Comparison of ENCODE assay signal across 8 cellular contexts in genomic region chr12:64781374-64782029, GRCh38. TPM values are rescaled to one million over a fixed set of nuclear protein-coding genes. Genes with fewer than 3 reads are reported as not detected.
DNase-seq lines count a peak whose midpoint lies in the region; ATAC-seq and TF ChIP-seq lines count a peak whose summit lies in the region.

No MANE protein-coding gene starts in this region.

- H3K4me1 Mint-ChIP-seq in GM23338 (peaks cover 13% of the 10 kb centered on the region), glutamatergic neuron (ENCODE audit: low read depth, unreplicated experiment) (peaks cover 10% of the 10 kb centered on the region)

- ATAC-seq in GM23338 (peak; percentile 59), PC-3 (peak; percentile 54), HG02973 (IDR thresholded peaks at IDR 0.05; ENCODE audit: unreplicated experiment) (no peak), HG03571 (IDR thresholded peaks at IDR 0.05; ENCODE audit: unreplicated experiment) (no peak), HG03520 (IDR thresholded peaks at IDR 0.05; ENCODE audit: unreplicated experiment) (no peak)

- H3K79me2 ChIP-seq in GM23338 (replicated peaks; ENCODE audit: insufficient read depth) (no peaks in the 10 kb centered on the region), PC-3 (ENCODE audit: low read length) (peaks cover 40% of the 10 kb centered on the region)

- H3F3A ChIP-seq in GM23338 (replicated peaks; ENCODE audit: low read depth) (peaks cover 8% of the 10 kb centered on the region), PC-3 (ENCODE audit: low read length, unreplicated experiment) (no peaks in the 10 kb centered on the region)

- H3K9me3 Mint-ChIP-seq in GM23338 (no peaks in the 10 kb centered on the region), glutamatergic neuron (ENCODE audit: unreplicated experiment) (peaks cover 10% of the 10 kb centered on the region)

- H3K27me3 Mint-ChIP-seq in GM23338 (ENCODE audit: insufficient read depth, low read depth, poor library complexity) (peaks cover 31% of the 10 kb centered on the region), glutamatergic neuron (ENCODE audit: unreplicated experiment) (peaks cover 6% of the 10 kb centered on the region)

- H3K9me2 ChIP-seq in GM23338 (ENCODE audit: insufficient read depth) (no peaks in the 10 kb centered on the region), PC-3 (replicated peaks; ENCODE audit: low read length) (no peaks in the 10 kb centered on the region)

- intact Hi-C loops in PC-3 (cut with micrococcal nuclease), result no loop called here
- intact Hi-C loops in posterior vena cava (cut with DNase I), result no loop called here

- BruUV-seq in PC-3 (replicated peaks; lab: Mats Ljungman, UMichigan), result no TSS peak

- TF ChIP-seq CTCF in GM23338 (conservative IDR thresholded peaks at IDR 0.05; ENCODE audit: low read depth in 2 of 2), result peak in 1 of 2 experiments; percentile 20; a peak in 1 of 4 replicates
- TF ChIP-seq CTCF in PC-3 (conservative IDR thresholded peaks at IDR 0.05; ENCODE audit: low read depth, low read length), result peak; percentile 45; the same call in 1 of the 2 replicates
- no peak for TF ChIP-seq CTCF in glutamatergic neuron (IDR thresholded peaks at IDR 0.05; ENCODE audit: partially characterized antibody, unreplicated experiment)

- H4K20me1 ChIP-seq in GM23338 (replicated peaks; ENCODE audit: insufficient read depth) (no peaks in the 10 kb centered on the region; the same call in 1 of the 2 replicates), PC-3 (ENCODE audit: low read length) (no peaks in the 10 kb centered on the region)

- H3K9ac ChIP-seq in PC-3 (ENCODE audit: low read length), result peak overlapping the region; percentile 55

- H3K36me3 ChIP-seq in GM23338 (ENCODE audit: insufficient read depth) (no peaks in the 10 kb centered on the region), PC-3 (ENCODE audit: low read depth, low read length) (no peaks in the 10 kb centered on the region)

- H3K36me3 Mint-ChIP-seq in GM23338 (ENCODE audit: low read depth) (no peaks in the 10 kb centered on the region; the same call in 2 of the 3 replicates), glutamatergic neuron (ENCODE audit: unreplicated experiment) (no peaks in the 10 kb centered on the region)

- H2AFZ ChIP-seq in GM23338 (peak overlapping the region; percentile 99), PC-3 (ENCODE audit: low read length) (peak overlapping the region; percentile 90)

- POLR2A ChIA-PET in PC-3 (lab: Charles Lee; ENCODE audit: unreplicated experiment), result interaction anchor here (0.6 kb wide), 1 partner anchor 174 kb away, joined by 7 read pairs; no protein-coding TSS in a partner anchor

- CTCF ChIA-PET in PC-3 (lab: Charles Lee), result interaction anchor here (0.7 to 2.3 kb wide), 2 partner anchors 15 to 42 kb away, joined by 7 to 10 read pairs; no protein-coding TSS in a partner anchor

- H3K4me2 ChIP-seq in GM23338 (peak overlapping the region; percentile 95), PC-3 (ENCODE audit: low read length) (peak overlapping the region; percentile 91)

- H3K4me1 ChIP-seq in GM23338 (ENCODE audit: insufficient read depth), result peaks cover 16% of the 10 kb centered on the region
- peaks cover 17% of the 10 kb centered on the region for H3K4me1 ChIP-seq in PC-3 (ENCODE audit: insufficient read depth, low read length)

- no peak overlapping the region for H3K27ac ChIP-seq in GM23338 (ENCODE audit: low read depth)
- no peak overlapping the region for H3K27ac ChIP-seq in PC-3 (ENCODE audit: low read length)

- peak overlapping the region; percentile 70 for H3K4me3 ChIP-seq in GM23338
- peak overlapping the region; percentile 89 for H3K4me3 ChIP-seq in PC-3 (ENCODE audit: low read length)

- DNase-seq in COR-L47 (lab: John Stamatoyannopoulos, UW) (peak; percentile 46), GM23338 (ENCODE audit: low spot score) (peak; percentile 53), PC-3 (peak; percentile 53), glutamatergic neuron (peak; percentile 18), posterior vena cava (ENCODE audit: low spot score) (peak; percentile 50)

- no peaks in the 10 kb centered on the region for H3K9me3 ChIP-seq in PC-3 (ENCODE audit: low read length)

- H3K4me3 Mint-ChIP-seq in GM23338 (peak overlapping the region; percentile 81), glutamatergic neuron (ENCODE audit: unreplicated experiment) (peak overlapping the region; percentile 89)

- H3K27ac Mint-ChIP-seq in GM23338 (no peak overlapping the region), glutamatergic neuron (ENCODE audit: unreplicated experiment) (peak overlapping the region; percentile 71)

- H3K27me3 ChIP-seq in GM23338 (ENCODE audit: insufficient read depth) (peaks cover 52% of the 10 kb centered on the region), PC-3 (ENCODE audit: low read length) (no peaks in the 10 kb centered on the region)

TF ChIP-seq in GM23338, 12 proteins besides CTCF, POLR2A, EP300 and RAD21:
- TF ChIP-seq EZH2 (IDR thresholded peaks at IDR 0.05; ENCODE audit: low read depth, unreplicated experiment), result peak; percentile 7
- TF ChIP-seq JUNB (IDR thresholded peaks at IDR 0.05; ENCODE audit: unreplicated experiment), result no peak
- no peak for TF ChIP-seq STAT1 (IDR thresholded peaks at IDR 0.05; ENCODE audit: unreplicated experiment)

RNA-seq across cellular contexts. Expression of gene GNS, which starts 22.3 kb away (rescaled TPM):
- total RNA-seq in GM23338 (2014; rRNA removed; shearing (Covaris generic)), result 33.7 and 34.9 TPM in 2 replicates
- polyA plus RNA-seq in GM23338 (2016; fragmentation: Nextera tagmentation; extraction: Ambion mirVana), result 9.9 and 12.3 TPM in 2 replicates
- total RNA-seq in PC-3 (2014; rRNA removed) (55.1 TPM in 2 replicates), glutamatergic neuron (ENCODE audit: unreplicated experiment) (145 TPM), posterior vena cava (100 to 1,000 TPM; 102 to 144 TPM)

RNA-seq across cellular contexts. Expression of gene TBC1D30, which starts 42.9 kb away (rescaled TPM):
- 7.1 and 9.6 TPM in 2 replicates for total RNA-seq in GM23338 (2014; rRNA removed; shearing (Covaris generic))
- 1.8 and 2.9 TPM in 2 replicates for polyA plus RNA-seq in GM23338 (2016; fragmentation: Nextera tagmentation; extraction: Ambion mirVana)
- 16.8 and 36.1 TPM in 2 replicates for total RNA-seq in PC-3 (2014; rRNA removed)
- 15.2 TPM for total RNA-seq in glutamatergic neuron (ENCODE audit: unreplicated experiment)
- 1 to 10 TPM in 1 of 2 donors, under 1 TPM in 1; 0.60 to 3.7 TPM for total RNA-seq in posterior vena cava

Comparison
In these comparisons a context has a peak if more than half of its experiments do, and no peak if none do; other contexts are left out.
1. ATAC-seq: peak in GM23338 (single experiment) and PC-3 (single experiment); none in HG02973 (single experiment), HG03571 (single experiment) and HG03520 (single experiment).
2. Peak in every context shown above with its lines, with median percentiles within 50 percentile points of each other: DNase-seq.